Comparison of ENCODE assay signal across 16 cellular contexts in the genomic region with DNA sequence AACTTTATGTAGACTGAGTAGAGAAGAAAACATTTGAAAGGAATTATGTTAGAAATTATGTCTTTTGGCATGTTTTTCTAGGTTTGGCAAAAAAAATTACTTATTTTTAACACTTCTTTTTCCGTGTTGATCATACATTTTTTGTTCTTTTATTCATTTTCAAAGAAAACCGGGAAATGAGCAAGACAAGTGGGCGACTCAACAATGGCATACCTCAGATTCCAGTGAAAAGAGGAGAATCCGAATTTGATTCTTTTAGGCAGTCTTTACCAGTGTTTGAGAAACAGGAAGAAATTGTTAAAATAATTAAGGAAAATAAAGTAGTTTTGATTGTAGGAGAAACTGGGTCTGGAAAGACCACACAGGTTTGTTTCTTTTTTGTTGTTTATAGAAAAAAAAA.
"Had no signal": no experiment of that assay in that cellular context is flagged by ENCODE, and none has a peak within 500 bp of the region (broad histone marks: within the 10 kb centered on the region; RNA-seq: fewer than 3 reads in every experiment).

No MANE protein-coding gene starts in this region.

- H3K4me3 ChIP-seq: body of pancreas, coronary artery, lower lobe of right lung, sigmoid colon had no signal

- H3K4me3 Mint-ChIP-seq: activated CD8-positive, alpha-beta T cell treated with anti-CD3 and anti-CD28 coated beads, Interleukin-2, amount 10 ng/mL, durations not matched to agents 7 days and 5 days; activated naive CD4-positive, alpha-beta T cell treated with anti-CD3 and anti-CD28 coated beads for 36 hours; effector memory CD8-positive, alpha-beta T cell; naive thymus-derived CD4-positive, alpha-beta T cell; stimulated activated naive CD8-positive, alpha-beta T cell treated with anti-CD3 and anti-CD28 coated beads, Interleukin-15, Interleukin-2, amounts not matched to agents 100 ng/mL and 50 ng/mL, for 24 hours; T-helper 1 cell treated with Interleukin-12 subunit alpha and Interleukin-12 subunit beta and Interleukin-4 antibody, amounts not matched to agents 30 μg/mL and 1 μg/mL, for 36 hours had no signal

- H3K27ac ChIP-seq: body of pancreas, coronary artery, lower lobe of right lung, sigmoid colon had no signal

- ATAC-seq: activated CD8-positive, alpha-beta T cell treated with anti-CD3 and anti-CD28 coated beads, Interleukin-2, amount 10 ng/mL, durations not matched to agents 7 days and 5 days; body of pancreas; effector memory CD8-positive, alpha-beta T cell; left cardiac atrium; lower lobe of right lung; naive thymus-derived CD4-positive, alpha-beta T cell had no signal

- H3K27me3 ChIP-seq: body of pancreas, sigmoid colon had no signal

- DNase-seq: activated CD4-positive, alpha-beta T cell treated with anti-CD3 and anti-CD28 coated beads for 4 hours; activated CD8-positive, alpha-beta T cell treated with anti-CD3 and anti-CD28 coated beads, Interleukin-2, amount 10 ng/mL, durations not matched to agents 7 days and 5 days; activated naive CD4-positive, alpha-beta T cell treated with anti-CD3 and anti-CD28 coated beads for 36 hours; body of pancreas; central memory CD4-positive, alpha-beta T cell; effector memory CD8-positive, alpha-beta T cell; hypothalamus; left cardiac atrium; lower lobe of right lung; naive thymus-derived CD4-positive, alpha-beta T cell; nucleus accumbens; sigmoid colon; stimulated activated CD4-positive, alpha-beta T cell treated with anti-CD3 and anti-CD28 coated beads, Interleukin-4, amount 100 ng/mL, for 24 hours had no signal

- H3K27ac Mint-ChIP-seq: activated CD8-positive, alpha-beta T cell treated with anti-CD3 and anti-CD28 coated beads, Interleukin-2, amount 10 ng/mL, durations not matched to agents 7 days and 5 days; activated naive CD4-positive, alpha-beta T cell treated with anti-CD3 and anti-CD28 coated beads for 36 hours; stimulated activated naive CD8-positive, alpha-beta T cell treated with anti-CD3 and anti-CD28 coated beads, Interleukin-15, Interleukin-2, amounts not matched to agents 100 ng/mL and 50 ng/mL, for 24 hours; T-helper 1 cell treated with Interleukin-12 subunit alpha and Interleukin-12 subunit beta and Interleukin-4 antibody, amounts not matched to agents 30 μg/mL and 1 μg/mL, for 36 hours had no signal

- H3K36me3 ChIP-seq: lower lobe of right lung had no signal

- H3K27me3 Mint-ChIP-seq: effector memory CD8-positive, alpha-beta T cell; naive thymus-derived CD4-positive, alpha-beta T cell; stimulated activated naive CD8-positive, alpha-beta T cell treated with anti-CD3 and anti-CD28 coated beads, Interleukin-15, Interleukin-2, amounts not matched to agents 100 ng/mL and 50 ng/mL, for 24 hours had no signal
